In genomic region chr18:79933765-79934164, GRCh38 we compare ENCODE assay signal across 10 cellular contexts. TPM values are rescaled to one million over a fixed set of nuclear protein-coding genes. Genes with fewer than 3 reads are reported as not detected.
A peak's percentile ranks its signal among the peaks of the same experiment; 100 is the strongest.
DNase-seq lines count a peak whose midpoint lies in the region; ATAC-seq and TF ChIP-seq lines count a peak whose summit lies in the region.
"Had no signal": no experiment of that assay in that cellular context is flagged by ENCODE, and none has a peak within 500 bp of the region (broad histone marks: within the 10 kb centered on the region; RNA-seq: fewer than 3 reads in every experiment).

No MANE protein-coding gene starts in this region.

- no peak overlapping the region for H3K27ac Mint-ChIP-seq in activated T-cell treated with anti-CD3 and anti-CD28 coated beads, Interleukin-2, amount 50 U/mL, for 24 hours
- H3K27ac Mint-ChIP-seq in chondrocyte (ENCODE audit: unreplicated experiment), result peak overlapping the region; percentile 22

- no peaks in the 10 kb centered on the region for H3K4me1 Mint-ChIP-seq in activated T-cell treated with anti-CD3 and anti-CD28 coated beads, Interleukin-2, amount 50 U/mL, for 24 hours (ENCODE audit: low read depth)
- H3K4me1 Mint-ChIP-seq in chondrocyte (ENCODE audit: low read depth), result peaks cover 16% of the 10 kb centered on the region

- no peaks in the 10 kb centered on the region for H3K27me3 ChIP-seq in aorta (ENCODE audit: control insufficient read depth in 1 of 2, insufficient read depth in 2 of 2, low read length in 1 of 2)

- no peak overlapping the region for H3K4me3 Mint-ChIP-seq in activated T-cell treated with anti-CD3 and anti-CD28 coated beads, Interleukin-2, amount 50 U/mL, for 24 hours
- no peak overlapping the region for H3K4me3 Mint-ChIP-seq in chondrocyte (ENCODE audit: unreplicated experiment)

- H3K27me3 Mint-ChIP-seq in activated T-cell treated with anti-CD3 and anti-CD28 coated beads, Interleukin-2, amount 50 U/mL, for 24 hours, result no peaks in the 10 kb centered on the region
- no peaks in the 10 kb centered on the region for H3K27me3 Mint-ChIP-seq in chondrocyte (ENCODE audit: low read depth)

- peaks cover 10% of the 10 kb centered on the region for H3K9me3 ChIP-seq in aorta (ENCODE audit: control insufficient read depth, low read length)

- peaks cover 46% of the 10 kb centered on the region for H3K9me3 Mint-ChIP-seq in activated T-cell treated with anti-CD3 and anti-CD28 coated beads, Interleukin-2, amount 50 U/mL, for 24 hours
- peaks cover 40% of the 10 kb centered on the region for H3K9me3 Mint-ChIP-seq in chondrocyte (ENCODE audit: low read depth)

- intact Hi-C loops in aorta (cut with DNase I), result no loop called here

- peak; percentile 36 for TF ChIP-seq CTCF in chondrocyte (IDR thresholded peaks at IDR 0.05)

- DNase-seq in activated T-cell treated with anti-CD3 and anti-CD28 coated beads, Interleukin-2, amount 50 U/mL, for 24 hours, result peak; percentile 3
- DNase-seq in activated T-cell treated with anti-CD3 and anti-CD28 coated beads, Interleukin-2, amount 50 U/mL, for 1 hour, result no peak
- DNase-seq in chondrocyte (ENCODE audit: low spot score) (peak; percentile 27), left lobe of liver (ENCODE audit: low spot score) (peak; percentile 68), aorta (peak; percentile 51 to 74), superior temporal gyrus (ENCODE audit: extremely low spot score) (no peak), ecto neural progenitor cell (ENCODE audit: low spot score) (no peak)
- no peak for DNase-seq in activated CD4-positive, alpha-beta T cell treated with anti-CD3 and anti-CD28 coated beads, Interleukin-2, amount 50 U/mL, for 48 hours
- DNase-seq: hippocampal formation, NCI-H69 had no signal

- peaks cover 0 to 12% of the 10 kb centered on the region in 2 donors for H3K36me3 ChIP-seq in aorta (ENCODE audit: control insufficient read depth in 1 of 2, insufficient read depth in 2 of 2, low read length in 1 of 2)

- H3K4me3 ChIP-seq in aorta (ENCODE audit: low read length in 2 of 2), result no peak overlapping the region

- ATAC-seq in left lobe of liver, result peak; percentile 56
- no peak for ATAC-seq in aorta (ENCODE audit: low FRiP score)

- peaks cover 96% of the 10 kb centered on the region for H3K36me3 Mint-ChIP-seq in activated T-cell treated with anti-CD3 and anti-CD28 coated beads, Interleukin-2, amount 50 U/mL, for 24 hours (ENCODE audit: low read depth)
- peaks cover 53% of the 10 kb centered on the region for H3K36me3 Mint-ChIP-seq in chondrocyte (ENCODE audit: low read depth)

- no peaks in the 10 kb centered on the region for H3K4me1 ChIP-seq in aorta (ENCODE audit: control insufficient read depth in 1 of 2, insufficient read depth in 2 of 2, low read length in 2 of 2)

- WGBS in aorta, 2 donors, result 85% methylated on average over 10 of the region's 10 CpGs

- no peak overlapping the region for H3K27ac ChIP-seq in aorta (ENCODE audit: low read depth in 1 of 2, low read length in 2 of 2)

RNA-seq across cellular contexts. Expression of gene SLC66A2, which starts 17.7 kb away (rescaled TPM):
- total RNA-seq in chondrocyte (27.6 to 32.1 TPM (median 29.1 TPM) in 3 replicates), left lobe of liver (140 TPM), aorta (10 to 100 TPM; 40.1 to 47.7 TPM)
- 10 to 100 TPM; 12.9 to 48.8 TPM for polyA plus RNA-seq in aorta

RNA-seq across cellular contexts. Expression of gene HSBP1L1, which starts 30.7 kb away (rescaled TPM):
- total RNA-seq in chondrocyte (0.99 to 5.4 TPM (median 5.1 TPM) in 3 replicates), left lobe of liver (20.2 TPM), aorta (10 to 100 TPM in 1 of 2 donors, 1 to 10 TPM in 1; 7.9 to 13.0 TPM)
- polyA plus RNA-seq in aorta, result 10 to 100 TPM in 1 of 2 donors, 1 to 10 TPM in 1; 5.1 to 11.3 TPM

RNA-seq across cellular contexts. Expression of gene TXNL4A, which starts 54.6 kb away (rescaled TPM):
- 141 to 143 TPM (median 141 TPM) in 3 replicates for total RNA-seq in chondrocyte
- 48.3 TPM for total RNA-seq in left lobe of liver
- 10 to 100 TPM; 71.7 to 72.0 TPM for total RNA-seq in aorta
- polyA plus RNA-seq in aorta, result 100 to 1,000 TPM in 1 of 2 donors, 10 to 100 TPM in 1; 69.5 to 109 TPM

Comparison
In these comparisons a context has a peak if more than half of its experiments do, and no peak if none do; other contexts are left out.
1. DNase-seq: peak in activated T-cell treated with anti-CD3 and anti-CD28 coated beads, Interleukin-2, amount 50 U/mL, for 24 hours (single experiment), chondrocyte (single experiment), left lobe of liver (single experiment) and aorta (2 of 2); none in activated T-cell treated with anti-CD3 and anti-CD28 coated beads, Interleukin-2, amount 50 U/mL, for 1 hour (single experiment), superior temporal gyrus (single experiment), activated CD4-positive, alpha-beta T cell treated with anti-CD3 and anti-CD28 coated beads, Interleukin-2, amount 50 U/mL, for 48 hours (0 of 2) and ecto neural progenitor cell (single experiment).